Comparison of ENCODE assay signal across 1 cellular context in the genomic region with DNA sequence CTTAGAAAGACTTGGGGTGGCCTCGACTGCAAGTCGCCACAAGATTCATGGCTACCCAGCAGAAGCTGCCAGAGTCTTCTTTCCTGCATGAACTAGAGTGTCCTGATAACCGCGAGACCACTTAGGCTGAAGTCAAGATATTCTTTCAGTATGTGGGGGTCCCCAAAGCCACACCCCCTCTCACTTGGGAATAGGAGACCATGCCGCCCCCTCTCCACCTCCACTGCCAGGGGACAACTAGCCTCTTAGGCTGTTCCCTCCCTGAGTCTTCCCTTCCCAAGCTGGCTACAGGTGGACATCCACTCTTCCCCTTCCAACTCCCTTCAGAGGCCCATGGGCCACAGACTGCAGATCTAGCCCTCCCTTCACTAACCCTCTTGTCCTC.
TF ChIP-seq lines count a peak whose summit lies in the region.

No MANE protein-coding gene starts in this region.

TF ChIP-seq in GM23338, 12 proteins besides CTCF, POLR2A, EP300 and RAD21 (continued from another document):
- TF ChIP-seq, protein P1, sequence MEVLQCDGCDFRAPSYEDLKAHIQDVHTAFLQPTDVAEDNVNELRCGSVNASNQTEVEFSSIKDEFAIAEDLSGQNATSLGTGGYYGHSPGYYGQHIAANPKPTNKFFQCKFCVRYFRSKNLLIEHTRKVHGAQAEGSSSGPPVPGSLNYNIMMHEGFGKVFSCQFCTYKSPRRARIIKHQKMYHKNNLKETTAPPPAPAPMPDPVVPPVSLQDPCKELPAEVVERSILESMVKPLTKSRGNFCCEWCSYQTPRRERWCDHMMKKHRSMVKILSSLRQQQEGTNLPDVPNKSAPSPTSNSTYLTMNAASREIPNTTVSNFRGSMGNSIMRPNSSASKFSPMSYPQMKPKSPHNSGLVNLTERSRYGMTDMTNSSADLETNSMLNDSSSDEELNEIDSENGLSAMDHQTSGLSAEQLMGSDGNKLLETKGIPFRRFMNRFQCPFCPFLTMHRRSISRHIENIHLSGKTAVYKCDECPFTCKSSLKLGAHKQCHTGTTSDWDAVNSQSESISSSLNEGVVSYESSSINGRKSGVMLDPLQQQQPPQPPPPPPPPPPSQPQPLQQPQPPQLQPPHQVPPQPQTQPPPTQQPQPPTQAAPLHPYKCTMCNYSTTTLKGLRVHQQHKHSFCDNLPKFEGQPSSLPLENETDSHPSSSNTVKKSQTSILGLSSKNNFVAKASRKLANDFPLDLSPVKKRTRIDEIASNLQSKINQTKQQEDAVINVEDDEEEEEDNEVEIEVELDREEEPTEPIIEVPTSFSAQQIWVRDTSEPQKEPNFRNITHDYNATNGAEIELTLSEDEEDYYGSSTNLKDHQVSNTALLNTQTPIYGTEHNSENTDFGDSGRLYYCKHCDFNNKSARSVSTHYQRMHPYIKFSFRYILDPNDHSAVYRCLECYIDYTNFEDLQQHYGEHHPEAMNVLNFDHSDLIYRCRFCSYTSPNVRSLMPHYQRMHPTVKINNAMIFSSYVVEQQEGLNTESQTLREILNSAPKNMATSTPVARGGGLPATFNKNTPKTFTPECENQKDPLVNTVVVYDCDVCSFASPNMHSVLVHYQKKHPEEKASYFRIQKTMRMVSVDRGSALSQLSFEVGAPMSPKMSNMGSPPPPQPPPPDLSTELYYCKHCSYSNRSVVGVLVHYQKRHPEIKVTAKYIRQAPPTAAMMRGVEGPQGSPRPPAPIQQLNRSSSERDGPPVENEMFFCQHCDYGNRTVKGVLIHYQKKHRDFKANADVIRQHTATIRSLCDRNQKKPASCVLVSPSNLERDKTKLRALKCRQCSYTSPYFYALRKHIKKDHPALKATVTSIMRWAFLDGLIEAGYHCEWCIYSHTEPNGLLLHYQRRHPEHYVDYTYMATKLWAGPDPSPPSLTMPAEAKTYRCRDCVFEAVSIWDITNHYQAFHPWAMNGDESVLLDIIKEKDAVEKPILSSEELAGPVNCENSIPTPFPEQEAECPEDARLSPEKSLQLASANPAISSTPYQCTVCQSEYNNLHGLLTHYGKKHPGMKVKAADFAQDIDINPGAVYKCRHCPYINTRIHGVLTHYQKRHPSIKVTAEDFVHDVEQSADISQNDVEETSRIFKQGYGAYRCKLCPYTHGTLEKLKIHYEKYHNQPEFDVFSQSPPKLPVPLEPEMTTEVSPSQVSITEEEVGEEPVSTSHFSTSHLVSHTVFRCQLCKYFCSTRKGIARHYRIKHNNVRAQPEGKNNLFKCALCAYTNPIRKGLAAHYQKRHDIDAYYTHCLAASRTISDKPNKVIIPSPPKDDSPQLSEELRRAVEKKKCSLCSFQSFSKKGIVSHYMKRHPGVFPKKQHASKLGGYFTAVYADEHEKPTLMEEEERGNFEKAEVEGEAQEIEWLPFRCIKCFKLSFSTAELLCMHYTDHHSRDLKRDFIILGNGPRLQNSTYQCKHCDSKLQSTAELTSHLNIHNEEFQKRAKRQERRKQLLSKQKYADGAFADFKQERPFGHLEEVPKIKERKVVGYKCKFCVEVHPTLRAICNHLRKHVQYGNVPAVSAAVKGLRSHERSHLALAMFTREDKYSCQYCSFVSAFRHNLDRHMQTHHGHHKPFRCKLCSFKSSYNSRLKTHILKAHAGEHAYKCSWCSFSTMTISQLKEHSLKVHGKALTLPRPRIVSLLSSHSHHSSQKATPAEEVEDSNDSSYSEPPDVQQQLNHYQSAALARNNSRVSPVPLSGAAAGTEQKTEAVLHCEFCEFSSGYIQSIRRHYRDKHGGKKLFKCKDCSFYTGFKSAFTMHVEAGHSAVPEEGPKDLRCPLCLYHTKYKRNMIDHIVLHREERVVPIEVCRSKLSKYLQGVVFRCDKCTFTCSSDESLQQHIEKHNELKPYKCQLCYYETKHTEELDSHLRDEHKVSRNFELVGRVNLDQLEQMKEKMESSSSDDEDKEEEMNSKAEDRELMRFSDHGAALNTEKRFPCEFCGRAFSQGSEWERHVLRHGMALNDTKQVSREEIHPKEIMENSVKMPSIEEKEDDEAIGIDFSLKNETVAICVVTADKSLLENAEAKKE (CRISPR knock-in tag; IDR thresholded peaks at IDR 0.05): no peak
- TF ChIP-seq EZH2phosphoT487 (IDR thresholded peaks at IDR 0.05; ENCODE audit: unreplicated experiment) (no peak), NANOG (IDR thresholded peaks at IDR 0.05; ENCODE audit: borderline replicate concordance) (no peak)
